8 cellular contexts compared by ENCODE assay signal in genomic region chr10:78972160-78972946, GRCh38.
DNase-seq lines count a peak whose midpoint lies in the region; TF ChIP-seq lines count a peak whose summit lies in the region.

No MANE protein-coding gene starts in this region.

- TF ChIP-seq CTCF in C4-2B (conservative IDR thresholded peaks at IDR 0.05) (no peak), NB4 (IDR thresholded peaks at IDR 0.05; ENCODE audit: low read depth, low read length) (no peak), lower leg skin (IDR thresholded peaks at IDR 0.05) (no peak), suprapubic skin (IDR thresholded peaks at IDR 0.05) (no peak)

- H3K4me3 ChIP-seq in NB4 (ENCODE audit: low read depth, low read length): no peak overlapping the region
- no peak overlapping the region for H3K4me3 ChIP-seq in lower leg skin (ENCODE audit: low read depth, poor library complexity, severe bottlenecking)
- peak overlapping the region; percentile 66 for H3K4me3 ChIP-seq in suprapubic skin

- TF ChIP-seq POLR2A in NB4 (IDR thresholded peaks at IDR 0.05; ENCODE audit: extremely low read depth, insufficient read length): no peak
- TF ChIP-seq POLR2A in lower leg skin (IDR thresholded peaks at IDR 0.05): no peak
- TF ChIP-seq POLR2A in suprapubic skin (IDR thresholded peaks at IDR 0.05): no peak

- H3K36me3 ChIP-seq in suprapubic skin: no peaks in the 10 kb centered on the region

- TF ChIP-seq EP300 in suprapubic skin (IDR thresholded peaks at IDR 0.05): no peak

- peaks cover 44% of the 10 kb centered on the region for H3K4me1 ChIP-seq in suprapubic skin

- peak overlapping the region; percentile 95 for H3K27ac ChIP-seq in C4-2B
- peak overlapping the region; percentile 99 for H3K27ac ChIP-seq in suprapubic skin

- DNase-seq in NB4 (ENCODE audit: low read depth): peak; percentile 22
- peak; percentile 28 for DNase-seq in cortex of kidney (lab: John Stamatoyannopoulos, UW)
- DNase-seq in lower leg skin (ENCODE audit: low spot score in 2 of 2): peak; percentile 68 to 93
- DNase-seq in suprapubic skin (ENCODE audit: low spot score in 2 of 2): peak; percentile 84 to 88
- DNase-seq in activated effector memory CD4-positive, alpha-beta T cell treated with Interleukin-2 at 50 U/mL for 16 hours: no peak
- DNase-seq in DMS153 treated with DMSO at 0.1 percent for 48 hours (lab: John Stamatoyannopoulos, UW; ENCODE audit: unreplicated experiment): no peak
- no peak for DNase-seq in NCI-H1436 treated with DMSO at 0.1 percent for 48 hours (lab: John Stamatoyannopoulos, UW)

- WGBS in lower leg skin, 2 donors: 48 to 56% methylated on average over 7 to 11 of the region's 11 CpGs
- WGBS in suprapubic skin: 45% methylated on average over 7 of the region's 11 CpGs

- no peaks in the 10 kb centered on the region for H3K9me3 ChIP-seq in suprapubic skin

- intact Hi-C loops in lower leg skin (cut with DNase I; ENCODE audit: low total_unique reads): no loop called here

- H3K27me3 ChIP-seq in suprapubic skin: no peaks in the 10 kb centered on the region

Comparison
In these comparisons a context has a peak if more than half of its experiments do, and no peak if none do; other contexts are left out.
1. DNase-seq: peak in NB4 (single experiment), cortex of kidney (single experiment), lower leg skin (2 of 2) and suprapubic skin (2 of 2); none in activated effector memory CD4-positive, alpha-beta T cell treated with Interleukin-2 at 50 U/mL for 16 hours (single experiment), DMS153 treated with DMSO at 0.1 percent for 48 hours (single experiment) and NCI-H1436 treated with DMSO at 0.1 percent for 48 hours (single experiment).